8 cellular contexts compared by ENCODE assay signal in the genomic region with DNA sequence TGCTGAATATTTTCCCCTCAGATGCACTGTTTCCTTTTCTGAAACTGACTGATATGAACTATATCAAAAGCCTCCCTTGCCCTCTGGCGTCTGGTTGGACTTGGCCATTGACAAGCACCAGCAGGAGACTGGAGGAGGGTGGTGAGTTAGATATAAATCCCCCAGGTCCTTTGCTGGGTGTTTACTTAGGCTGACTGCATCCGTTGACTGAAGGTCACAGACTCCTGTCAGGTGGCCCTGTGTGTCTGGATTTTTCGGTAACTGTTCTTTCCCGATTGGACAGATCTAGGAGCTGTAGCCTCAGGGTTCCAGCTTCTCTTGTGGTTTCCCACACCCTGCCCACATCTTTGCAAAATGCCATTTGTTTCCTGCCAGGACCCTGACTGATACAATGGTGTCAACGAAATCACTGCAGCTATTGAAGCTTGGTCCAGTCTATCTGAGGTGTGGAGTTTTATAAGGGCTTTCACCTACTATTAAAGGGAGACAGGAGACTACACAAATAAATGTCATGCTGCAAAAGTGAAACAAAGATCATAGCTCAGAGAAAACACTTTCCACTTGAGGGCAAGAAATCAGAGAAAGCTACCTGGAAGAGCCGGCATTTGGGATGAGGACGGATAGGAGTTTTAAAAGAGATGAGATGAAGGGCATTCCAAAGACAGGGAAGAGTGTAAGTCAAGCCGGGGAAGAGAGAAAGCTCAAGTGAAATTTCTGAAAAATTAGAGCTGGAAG. TPM values are rescaled to one million over a fixed set of nuclear protein-coding genes. Genes with fewer than 3 reads are reported as not detected.
DNase-seq lines count a peak whose midpoint lies in the region; ATAC-seq and TF ChIP-seq lines count a peak whose summit lies in the region.

No MANE protein-coding gene starts in this region.

- H3K4me1 ChIP-seq in neural progenitor cell, result peaks cover 8% of the 10 kb centered on the region

- DNase-seq in activated T-cell treated with anti-CD3 and anti-CD28 coated beads, Interleukin-2, amount 50 U/mL, for 24 hours, result no peak
- DNase-seq in activated T-cell treated with anti-CD3 and anti-CD28 coated beads for 4 hours, result no peak
- peak; percentile 21 for DNase-seq in RWPE1 (ENCODE audit: low spot score)
- DNase-seq in effector memory CD8-positive, alpha-beta T cell, result no peak
- no peak for DNase-seq in neural progenitor cell (ENCODE audit: low spot score)
- DNase-seq in activated CD4-positive, alpha-beta T cell treated with anti-CD3 and anti-CD28 coated beads, Interleukin-2, amount 50 U/mL, for 4 hours, result no peak

- peak overlapping the region; percentile 92 for H3K4me3 Mint-ChIP-seq in activated T-cell treated with anti-CD3 and anti-CD28 coated beads, Interleukin-2, amount 50 U/mL, for 24 hours
- peak overlapping the region; percentile 81 to 94 for H3K4me3 Mint-ChIP-seq in effector memory CD8-positive, alpha-beta T cell
- H3K4me3 Mint-ChIP-seq in neural progenitor cell, result peak overlapping the region; percentile 86

- H3K9ac ChIP-seq in neural progenitor cell, result no peak overlapping the region

- H3K36me3 ChIP-seq in neural progenitor cell, result no peaks in the 10 kb centered on the region

- H3K79me2 ChIP-seq in neural progenitor cell (ENCODE audit: low read depth), result peaks cover 29% of the 10 kb centered on the region

- ATAC-seq in effector memory CD8-positive, alpha-beta T cell (replicated peaks), result no peak
- ATAC-seq in HG02642 (IDR thresholded peaks at IDR 0.05; ENCODE audit: poor library complexity, unreplicated experiment), result no peak
- no peak for ATAC-seq in GM18517 (IDR thresholded peaks at IDR 0.05; ENCODE audit: unreplicated experiment)

- peak overlapping the region; percentile 97 for H3K4me3 ChIP-seq in neural progenitor cell

- H4K20me1 ChIP-seq in neural progenitor cell (ENCODE audit: low read depth), result peaks cover 27% of the 10 kb centered on the region

- H3K27ac Mint-ChIP-seq in activated T-cell treated with anti-CD3 and anti-CD28 coated beads, Interleukin-2, amount 50 U/mL, for 24 hours, result no peak overlapping the region
- H3K27ac Mint-ChIP-seq in effector memory CD8-positive, alpha-beta T cell, result peak overlapping the region; percentile 0 to 22
- no peak overlapping the region for H3K27ac Mint-ChIP-seq in neural progenitor cell

- H3K27me3 ChIP-seq in neural progenitor cell, result peaks cover 9% of the 10 kb centered on the region

- H3K27ac ChIP-seq in RWPE1 (peak overlapping the region; percentile 58), neural progenitor cell (no peak overlapping the region)

- H3K27me3 Mint-ChIP-seq in activated T-cell treated with anti-CD3 and anti-CD28 coated beads, Interleukin-2, amount 50 U/mL, for 24 hours, result peaks cover 2% of the 10 kb centered on the region
- peaks cover 15 to 19% of the 10 kb centered on the region in 2 donors for H3K27me3 Mint-ChIP-seq in effector memory CD8-positive, alpha-beta T cell
- peaks cover 17% of the 10 kb centered on the region for H3K27me3 Mint-ChIP-seq in neural progenitor cell (ENCODE audit: insufficient read depth, low read depth)

- H3K9me3 ChIP-seq in neural progenitor cell (ENCODE audit: low read depth), result no peaks in the 10 kb centered on the region

- CTCF ChIA-PET in RWPE1 (lab: Yijun Ruan, JAX), result interaction anchor here (0.6 to 1.3 kb wide), 7 partner anchors 8 to 262 kb away, joined by 3 to 4 read pairs (median 3); no protein-coding TSS in a partner anchor

- H3F3A ChIP-seq in neural progenitor cell (ENCODE audit: low read depth), result peaks cover 15% of the 10 kb centered on the region

- POLR2A ChIA-PET in RWPE1 (lab: Yijun Ruan, JAX; ENCODE audit: low non-redundant PET), result no interaction called here

- TF ChIP-seq CTCF in RWPE1 (conservative IDR thresholded peaks at IDR 0.05; ENCODE audit: low read depth) (no peak), neural progenitor cell (IDR thresholded peaks at IDR 0.05) (no peak)

- peaks cover 25% of the 10 kb centered on the region for H3K4me1 Mint-ChIP-seq in activated T-cell treated with anti-CD3 and anti-CD28 coated beads, Interleukin-2, amount 50 U/mL, for 24 hours (ENCODE audit: low read depth)
- peaks cover 18 to 24% of the 10 kb centered on the region in 2 donors for H3K4me1 Mint-ChIP-seq in effector memory CD8-positive, alpha-beta T cell (ENCODE audit: low read depth in 2 of 2)
- peaks cover 26% of the 10 kb centered on the region for H3K4me1 Mint-ChIP-seq in neural progenitor cell

- peak overlapping the region; percentile 95 for H2AFZ ChIP-seq in neural progenitor cell (replicated peaks)

- H3K36me3 Mint-ChIP-seq in activated T-cell treated with anti-CD3 and anti-CD28 coated beads, Interleukin-2, amount 50 U/mL, for 24 hours (ENCODE audit: low read depth), result peaks cover 8% of the 10 kb centered on the region
- no peaks in the 10 kb centered on the region for H3K36me3 Mint-ChIP-seq in effector memory CD8-positive, alpha-beta T cell (ENCODE audit: insufficient read depth)
- H3K36me3 Mint-ChIP-seq in neural progenitor cell, result no peaks in the 10 kb centered on the region

- peak overlapping the region; percentile 87 for H3K4me2 ChIP-seq in neural progenitor cell

- H3K9me3 Mint-ChIP-seq in activated T-cell treated with anti-CD3 and anti-CD28 coated beads, Interleukin-2, amount 50 U/mL, for 24 hours, result peaks cover 6% of the 10 kb centered on the region
- H3K9me3 Mint-ChIP-seq in effector memory CD8-positive, alpha-beta T cell, result no peaks in the 10 kb centered on the region
- H3K9me3 Mint-ChIP-seq in neural progenitor cell, result peaks cover 3% of the 10 kb centered on the region

RNA-seq across cellular contexts. Expression of gene MAGI3, which starts 1.5 kb away (rescaled TPM):
- total RNA-seq in neural progenitor cell (ENCODE audit: low replicate concordance), result 20.9 and 26.9 TPM in 2 replicates

Comparison
In these comparisons a context has a peak if more than half of its experiments do, and no peak if none do; other contexts are left out.
1. H3K27ac Mint-ChIP-seq: peak in effector memory CD8-positive, alpha-beta T cell (2 of 2); none in activated T-cell treated with anti-CD3 and anti-CD28 coated beads, Interleukin-2, amount 50 U/mL, for 24 hours (single experiment) and neural progenitor cell (single experiment).
2. Peak in every context shown above with its lines, with median percentiles within 50 percentile points of each other: H3K4me3 Mint-ChIP-seq.